In the genomic region with DNA sequence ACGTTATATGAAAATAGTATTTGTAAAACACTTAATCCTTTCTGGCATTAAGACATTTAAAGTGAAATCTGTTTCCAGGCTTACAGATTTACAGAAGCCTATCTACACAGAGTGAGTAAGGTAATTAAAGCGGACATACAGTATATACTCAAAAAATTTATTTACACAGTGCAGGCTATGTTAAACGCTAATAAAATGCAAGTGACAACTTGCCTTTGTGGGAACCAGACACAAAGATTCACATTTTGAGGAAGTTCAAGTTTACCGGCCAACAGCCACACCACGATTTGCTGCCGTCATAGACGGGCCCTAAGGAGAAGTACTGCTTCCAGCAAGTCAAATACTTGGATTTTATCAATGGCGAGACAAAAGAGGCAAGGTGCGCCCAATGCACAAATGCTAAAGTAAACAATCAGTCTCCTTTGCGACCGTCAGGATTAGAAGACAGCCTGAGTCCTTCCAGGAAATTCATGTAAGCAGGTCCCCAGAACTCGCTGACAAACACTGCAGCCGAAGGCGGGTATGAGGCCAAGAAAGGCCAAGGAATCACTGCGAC, we compare ENCODE assay signal across 1 cellular context.
TF ChIP-seq lines count a peak whose summit lies in the region.

No MANE protein-coding gene starts in this region.

TF ChIP-seq in GM12878, 131 proteins besides CTCF, POLR2A, EP300 and RAD21 (continued from another document):
- TF ChIP-seq MEF2A (IDR thresholded peaks at IDR 0.05; ENCODE audit: insufficient read depth, low read depth, low read length) = no peak
- TF ChIP-seq ETV6 (conservative IDR thresholded peaks at IDR 0.05 in 1 of 2, IDR thresholded peaks at IDR 0.05 in 1 of 2; ENCODE audit: borderline replicate concordance in 1 of 2, low read depth in 1 of 2) = no peak
- TF ChIP-seq MYB (IDR thresholded peaks at IDR 0.05; ENCODE audit: borderline replicate concordance, low read depth, low read length) = no peak
- TF ChIP-seq SIN3A (IDR thresholded peaks at IDR 0.05; ENCODE audit: low read depth, low read length) = 0 out of 2 replicates have a peak, but pooled peaks have one; percentile 2
- TF ChIP-seq, protein P1, sequence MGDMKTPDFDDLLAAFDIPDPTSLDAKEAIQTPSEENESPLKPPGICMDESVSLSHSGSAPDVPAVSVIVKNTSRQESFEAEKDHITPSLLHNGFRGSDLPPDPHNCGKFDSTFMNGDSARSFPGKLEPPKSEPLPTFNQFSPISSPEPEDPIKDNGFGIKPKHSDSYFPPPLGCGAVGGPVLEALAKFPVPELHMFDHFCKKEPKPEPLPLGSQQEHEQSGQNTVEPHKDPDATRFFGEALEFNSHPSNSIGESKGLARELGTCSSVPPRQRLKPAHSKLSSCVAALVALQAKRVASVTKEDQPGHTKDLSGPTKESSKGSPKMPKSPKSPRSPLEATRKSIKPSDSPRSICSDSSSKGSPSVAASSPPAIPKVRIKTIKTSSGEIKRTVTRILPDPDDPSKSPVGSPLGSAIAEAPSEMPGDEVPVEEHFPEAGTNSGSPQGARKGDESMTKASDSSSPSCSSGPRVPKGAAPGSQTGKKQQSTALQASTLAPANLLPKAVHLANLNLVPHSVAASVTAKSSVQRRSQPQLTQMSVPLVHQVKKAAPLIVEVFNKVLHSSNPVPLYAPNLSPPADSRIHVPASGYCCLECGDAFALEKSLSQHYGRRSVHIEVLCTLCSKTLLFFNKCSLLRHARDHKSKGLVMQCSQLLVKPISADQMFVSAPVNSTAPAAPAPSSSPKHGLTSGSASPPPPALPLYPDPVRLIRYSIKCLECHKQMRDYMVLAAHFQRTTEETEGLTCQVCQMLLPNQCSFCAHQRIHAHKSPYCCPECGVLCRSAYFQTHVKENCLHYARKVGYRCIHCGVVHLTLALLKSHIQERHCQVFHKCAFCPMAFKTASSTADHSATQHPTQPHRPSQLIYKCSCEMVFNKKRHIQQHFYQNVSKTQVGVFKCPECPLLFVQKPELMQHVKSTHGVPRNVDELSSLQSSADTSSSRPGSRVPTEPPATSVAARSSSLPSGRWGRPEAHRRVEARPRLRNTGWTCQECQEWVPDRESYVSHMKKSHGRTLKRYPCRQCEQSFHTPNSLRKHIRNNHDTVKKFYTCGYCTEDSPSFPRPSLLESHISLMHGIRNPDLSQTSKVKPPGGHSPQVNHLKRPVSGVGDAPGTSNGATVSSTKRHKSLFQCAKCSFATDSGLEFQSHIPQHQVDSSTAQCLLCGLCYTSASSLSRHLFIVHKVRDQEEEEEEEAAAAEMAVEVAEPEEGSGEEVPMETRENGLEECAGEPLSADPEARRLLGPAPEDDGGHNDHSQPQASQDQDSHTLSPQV (IDR thresholded peaks at IDR 0.05) = no peak
- TF ChIP-seq MTA3 (IDR thresholded peaks at IDR 0.05; ENCODE audit: borderline replicate concordance, low read length) = no peak
- peak; percentile 42; the same call in 1 of the 2 replicates for TF ChIP-seq SPI1 (IDR thresholded peaks at IDR 0.05; ENCODE audit: borderline replicate concordance, insufficient read depth, low read depth, low read length)
- TF ChIP-seq IRF4 (IDR thresholded peaks at IDR 0.05; ENCODE audit: low read depth, low read length) = no peak
- no peak for TF ChIP-seq SMAD5 (IDR thresholded peaks at IDR 0.05; ENCODE audit: low read depth)
- TF ChIP-seq, protein P2, sequence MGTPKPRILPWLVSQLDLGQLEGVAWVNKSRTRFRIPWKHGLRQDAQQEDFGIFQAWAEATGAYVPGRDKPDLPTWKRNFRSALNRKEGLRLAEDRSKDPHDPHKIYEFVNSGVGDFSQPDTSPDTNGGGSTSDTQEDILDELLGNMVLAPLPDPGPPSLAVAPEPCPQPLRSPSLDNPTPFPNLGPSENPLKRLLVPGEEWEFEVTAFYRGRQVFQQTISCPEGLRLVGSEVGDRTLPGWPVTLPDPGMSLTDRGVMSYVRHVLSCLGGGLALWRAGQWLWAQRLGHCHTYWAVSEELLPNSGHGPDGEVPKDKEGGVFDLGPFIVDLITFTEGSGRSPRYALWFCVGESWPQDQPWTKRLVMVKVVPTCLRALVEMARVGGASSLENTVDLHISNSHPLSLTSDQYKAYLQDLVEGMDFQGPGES (IDR thresholded peaks at IDR 0.05) = no peak
- TF ChIP-seq CBX5 (IDR thresholded peaks at IDR 0.05; ENCODE audit: low read depth) = no peak
- TF ChIP-seq SP1 (IDR thresholded peaks at IDR 0.05; ENCODE audit: low read depth, low read length) = no peak
- peak; percentile 5 for TF ChIP-seq RELA (IDR thresholded peaks at IDR 0.05; ENCODE audit: borderline replicate concordance, partially characterized antibody)
- 0 out of 2 replicates have a peak, but pooled peaks have one; percentile 9 for TF ChIP-seq CHD2 (IDR thresholded peaks at IDR 0.05; ENCODE audit: borderline replicate concordance, low read depth, low read length)
- no peak for TF ChIP-seq PAX5 (IDR thresholded peaks at IDR 0.05; ENCODE audit: borderline replicate concordance, low read depth, low read length)
- no peak for TF ChIP-seq JUNB (IDR thresholded peaks at IDR 0.05)
- TF ChIP-seq TBL1XR1 (IDR thresholded peaks at IDR 0.05; ENCODE audit: low read depth, low read length) = no peak
- 0 out of 2 replicates have a peak, but pooled peaks have one; percentile 27 for TF ChIP-seq CREB1 (IDR thresholded peaks at IDR 0.05; ENCODE audit: low read depth)
- no peak for TF ChIP-seq SREBF1 (IDR thresholded peaks at IDR 0.05; ENCODE audit: low read length)
